1 cellular context compared by ENCODE assay signal in the genomic region with DNA sequence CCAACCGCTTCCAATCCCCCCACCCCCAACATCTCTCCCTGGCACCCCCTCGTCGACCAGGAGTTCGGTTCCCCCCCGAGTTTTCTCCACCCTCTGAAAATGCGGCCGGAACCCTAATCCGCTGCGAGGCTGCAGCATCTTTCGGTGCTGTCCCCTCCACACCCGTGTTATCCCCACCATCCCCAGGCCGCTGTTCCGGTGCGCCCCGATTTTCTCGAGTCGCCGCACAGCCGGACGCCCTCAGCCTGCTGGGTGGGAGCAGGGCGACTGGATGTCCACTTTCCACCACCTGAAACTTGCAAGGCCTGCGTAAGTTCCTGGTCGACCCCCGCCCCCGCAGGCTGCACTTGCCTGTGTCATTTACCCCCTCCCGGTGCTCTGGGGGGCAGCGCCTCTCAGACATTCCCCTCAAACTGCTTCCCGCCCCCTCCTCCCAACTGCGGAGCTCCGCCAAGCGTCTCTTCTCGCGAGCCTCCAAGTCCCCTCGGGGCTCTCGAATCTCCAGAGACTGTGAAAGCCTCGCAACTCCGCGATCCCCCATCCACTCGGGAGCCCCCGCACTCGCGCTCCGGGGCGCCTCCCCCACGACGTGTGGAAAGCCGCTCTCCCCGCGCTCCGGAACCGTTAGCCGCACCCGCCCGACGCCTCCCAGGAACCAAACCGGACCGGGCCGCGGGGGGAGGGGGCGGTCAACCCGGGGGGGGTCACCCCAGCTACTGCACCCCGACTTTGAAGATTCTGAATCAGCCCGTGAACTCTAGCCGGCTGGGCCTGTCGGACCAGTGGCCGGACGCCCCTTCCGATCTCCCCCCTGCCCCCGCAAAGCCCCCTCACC.
TF ChIP-seq lines count a peak whose summit lies in the region.

No MANE protein-coding gene starts in this region.

TF ChIP-seq in HEK293, 187 proteins besides CTCF, POLR2A, EP300 and RAD21 (continued from another document and continues in another):
- no peak for TF ChIP-seq ZNF513 (tag by site-specific recombination; IDR thresholded peaks at IDR 0.05)
- TF ChIP-seq ZFP41 (tag by site-specific recombination; IDR thresholded peaks at IDR 0.05; ENCODE audit: borderline replicate concordance), result no peak
- TF ChIP-seq SP7 (tag by site-specific recombination; IDR thresholded peaks at IDR 0.05), result peak; percentile 40; the same call in 1 of the 2 replicates
- no peak for TF ChIP-seq ZNF19 (tag by site-specific recombination; IDR thresholded peaks at IDR 0.05; ENCODE audit: low read depth)
- peak; percentile 67 for TF ChIP-seq ZFHX2 (tag by site-specific recombination; conservative IDR thresholded peaks at IDR 0.05)
- TF ChIP-seq ZNF76 (tag by site-specific recombination; IDR thresholded peaks at IDR 0.05; ENCODE audit: borderline replicate concordance, low read depth), result no peak
- TF ChIP-seq ZNF621 (tag by site-specific recombination; IDR thresholded peaks at IDR 0.05), result no peak
- TF ChIP-seq ZIC2 (tag by site-specific recombination; IDR thresholded peaks at IDR 0.05), result peak; percentile 34
- TF ChIP-seq ZNF792 (tag by site-specific recombination; IDR thresholded peaks at IDR 0.05), result no peak
- TF ChIP-seq ZNF132 (tag by site-specific recombination; IDR thresholded peaks at IDR 0.05; ENCODE audit: borderline replicate concordance), result no peak
- TF ChIP-seq ZNF473 (tag by site-specific recombination; IDR thresholded peaks at IDR 0.05), result no peak
- no peak for TF ChIP-seq ZNF354C (tag by site-specific recombination; IDR thresholded peaks at IDR 0.05; ENCODE audit: borderline replicate concordance, low read depth)
- TF ChIP-seq ZBTB44 (tag by site-specific recombination; IDR thresholded peaks at IDR 0.05), result no peak
- no peak for TF ChIP-seq PRDM6 (tag by site-specific recombination; IDR thresholded peaks at IDR 0.05)
- TF ChIP-seq ZNF623 (tag by site-specific recombination; IDR thresholded peaks at IDR 0.05), result no peak
- no peak for TF ChIP-seq ZNF366 (tag by site-specific recombination; conservative IDR thresholded peaks at IDR 0.05)
- TF ChIP-seq ZNF768 (tag by site-specific recombination; IDR thresholded peaks at IDR 0.05), result no peak
- no peak for TF ChIP-seq TSHZ1 (tag by site-specific recombination; IDR thresholded peaks at IDR 0.05; ENCODE audit: borderline replicate concordance)
- no peak for TF ChIP-seq WT1 (tag by site-specific recombination; IDR thresholded peaks at IDR 0.05)
- TF ChIP-seq, protein P1, sequence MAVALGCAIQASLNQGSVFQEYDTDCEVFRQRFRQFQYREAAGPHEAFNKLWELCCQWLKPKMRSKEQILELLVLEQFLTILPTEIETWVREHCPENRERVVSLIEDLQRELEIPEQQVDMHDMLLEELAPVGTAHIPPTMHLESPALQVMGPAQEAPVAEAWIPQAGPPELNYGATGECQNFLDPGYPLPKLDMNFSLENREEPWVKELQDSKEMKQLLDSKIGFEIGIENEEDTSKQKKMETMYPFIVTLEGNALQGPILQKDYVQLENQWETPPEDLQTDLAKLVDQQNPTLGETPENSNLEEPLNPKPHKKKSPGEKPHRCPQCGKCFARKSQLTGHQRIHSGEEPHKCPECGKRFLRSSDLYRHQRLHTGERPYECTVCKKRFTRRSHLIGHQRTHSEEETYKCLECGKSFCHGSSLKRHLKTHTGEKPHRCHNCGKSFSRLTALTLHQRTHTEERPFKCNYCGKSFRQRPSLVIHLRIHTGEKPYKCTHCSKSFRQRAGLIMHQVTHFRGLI (tag by site-specific recombination; IDR thresholded peaks at IDR 0.05), result no peak
- TF ChIP-seq ZFP37 (tag by site-specific recombination; IDR thresholded peaks at IDR 0.05), result no peak; the same call in 1 of the 2 replicates
- no peak for TF ChIP-seq ZNF529 (tag by site-specific recombination; IDR thresholded peaks at IDR 0.05; ENCODE audit: insufficient replicate concordance)
- no peak for TF ChIP-seq ZNF521 (tag by site-specific recombination; IDR thresholded peaks at IDR 0.05)
- TF ChIP-seq ZNF221 (tag by site-specific recombination; IDR thresholded peaks at IDR 0.05; ENCODE audit: borderline replicate concordance), result no peak
- TF ChIP-seq TRIM28 (IDR thresholded peaks at IDR 0.05; ENCODE audit: borderline replicate concordance, low read length), result no peak
- no peak for TF ChIP-seq ZNF664 (tag by site-specific recombination; IDR thresholded peaks at IDR 0.05)
- TF ChIP-seq ZFP3 (tag by site-specific recombination; IDR thresholded peaks at IDR 0.05; ENCODE audit: low read depth), result no peak
- TF ChIP-seq, protein P2, sequence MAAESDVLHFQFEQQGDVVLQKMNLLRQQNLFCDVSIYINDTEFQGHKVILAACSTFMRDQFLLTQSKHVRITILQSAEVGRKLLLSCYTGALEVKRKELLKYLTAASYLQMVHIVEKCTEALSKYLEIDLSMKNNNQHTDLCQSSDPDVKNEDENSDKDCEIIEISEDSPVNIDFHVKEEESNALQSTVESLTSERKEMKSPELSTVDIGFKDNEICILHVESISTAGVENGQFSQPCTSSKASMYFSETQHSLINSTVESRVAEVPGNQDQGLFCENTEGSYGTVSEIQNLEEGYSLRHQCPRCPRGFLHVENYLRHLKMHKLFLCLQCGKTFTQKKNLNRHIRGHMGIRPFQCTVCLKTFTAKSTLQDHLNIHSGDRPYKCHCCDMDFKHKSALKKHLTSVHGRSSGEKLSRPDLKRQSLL (tag by site-specific recombination; IDR thresholded peaks at IDR 0.05), result no peak
- TF ChIP-seq SP3 (tag by site-specific recombination; IDR thresholded peaks at IDR 0.05), result 0 out of 2 replicates have a peak, but pooled peaks have one; percentile 8
- TF ChIP-seq ZNF121 (tag by site-specific recombination; IDR thresholded peaks at IDR 0.05), result no peak
- no peak for TF ChIP-seq BCL6B (tag by site-specific recombination; IDR thresholded peaks at IDR 0.05)
- TF ChIP-seq ZNF324 (tag by site-specific recombination; IDR thresholded peaks at IDR 0.05), result no peak
- no peak for TF ChIP-seq ZNF580 (tag by site-specific recombination; IDR thresholded peaks at IDR 0.05)
- TF ChIP-seq, protein P3, sequence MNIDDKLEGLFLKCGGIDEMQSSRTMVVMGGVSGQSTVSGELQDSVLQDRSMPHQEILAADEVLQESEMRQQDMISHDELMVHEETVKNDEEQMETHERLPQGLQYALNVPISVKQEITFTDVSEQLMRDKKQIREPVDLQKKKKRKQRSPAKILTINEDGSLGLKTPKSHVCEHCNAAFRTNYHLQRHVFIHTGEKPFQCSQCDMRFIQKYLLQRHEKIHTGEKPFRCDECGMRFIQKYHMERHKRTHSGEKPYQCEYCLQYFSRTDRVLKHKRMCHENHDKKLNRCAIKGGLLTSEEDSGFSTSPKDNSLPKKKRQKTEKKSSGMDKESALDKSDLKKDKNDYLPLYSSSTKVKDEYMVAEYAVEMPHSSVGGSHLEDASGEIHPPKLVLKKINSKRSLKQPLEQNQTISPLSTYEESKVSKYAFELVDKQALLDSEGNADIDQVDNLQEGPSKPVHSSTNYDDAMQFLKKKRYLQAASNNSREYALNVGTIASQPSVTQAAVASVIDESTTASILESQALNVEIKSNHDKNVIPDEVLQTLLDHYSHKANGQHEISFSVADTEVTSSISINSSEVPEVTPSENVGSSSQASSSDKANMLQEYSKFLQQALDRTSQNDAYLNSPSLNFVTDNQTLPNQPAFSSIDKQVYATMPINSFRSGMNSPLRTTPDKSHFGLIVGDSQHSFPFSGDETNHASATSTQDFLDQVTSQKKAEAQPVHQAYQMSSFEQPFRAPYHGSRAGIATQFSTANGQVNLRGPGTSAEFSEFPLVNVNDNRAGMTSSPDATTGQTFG (tag by site-specific recombination; IDR thresholded peaks at IDR 0.05; ENCODE audit: borderline replicate concordance), result no peak
- peak; percentile 96 for TF ChIP-seq ZBTB10 (tag by site-specific recombination; IDR thresholded peaks at IDR 0.05)
- TF ChIP-seq MZF1 (tag by site-specific recombination; IDR thresholded peaks at IDR 0.05; ENCODE audit: borderline replicate concordance), result 0 out of 2 replicates have a peak, but pooled peaks have one; percentile 25
- no peak for TF ChIP-seq ZNF155 (tag by site-specific recombination; IDR thresholded peaks at IDR 0.05)
